ENCODE assay signal across 10 cellular contexts in the genomic region with DNA sequence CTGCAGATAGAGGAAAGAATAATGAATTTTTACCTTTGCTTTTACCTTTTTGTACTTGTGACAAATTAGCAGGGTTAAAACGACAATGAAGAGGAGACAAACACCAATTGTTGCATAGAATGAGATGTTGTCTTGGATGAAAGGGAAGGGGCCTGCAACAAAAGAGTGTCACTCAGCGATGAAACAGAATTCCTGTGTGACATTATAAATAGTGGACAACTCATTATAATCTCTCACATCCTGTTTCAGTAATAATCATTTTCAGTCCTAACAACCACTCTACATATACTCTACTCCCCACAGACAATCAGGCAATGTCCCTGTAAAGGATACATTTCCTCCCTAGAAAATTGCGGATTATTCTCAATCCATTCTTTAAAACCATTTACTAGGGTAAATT. TPM values are rescaled to one million over a fixed set of nuclear protein-coding genes. Genes with fewer than 3 reads are reported as not detected.
"Had no signal": no experiment of that assay in that cellular context is flagged by ENCODE, and none has a peak within 500 bp of the region (broad histone marks: within the 10 kb centered on the region; RNA-seq: fewer than 3 reads in every experiment).

No MANE protein-coding gene starts in this region.

- FAIRE-seq: H1, H54, HTR-8/SVneo, K562 had no signal

- ATAC-seq: GM23338, K562 had no signal

- H3K4me1 ChIP-seq: HAP-1 had no signal

- DNase-seq: HFFc6, IMR-90, KG1 had no signal

- H3K9me3 ChIP-seq: HAP-1 had no signal

- H3K36me3 ChIP-seq: HAP-1 had no signal

- H3K4me3 ChIP-seq: GM23338, HAP-1, K562 had no signal

- H3K4me2 ChIP-seq: GM23338 had no signal

- H2AFZ ChIP-seq: GM23338 had no signal

RNA-seq across cellular contexts. Expression of a gene that starts 45.8 kb away (rescaled TPM):
- total RNA-seq: GM23338, H1, HFFc6, HT-29, IMR-90, K562 had no signal
- polyA plus RNA-seq: GM23338, H1, IMR-90, K562 had no signal
